In genomic region chr9:134455951-134456739, GRCh38 we compare ENCODE assay signal across 1 cellular context.
TF ChIP-seq lines count a peak whose summit lies in the region.

No MANE protein-coding gene starts in this region.

TF ChIP-seq in K562, 482 proteins besides CTCF, POLR2A, EP300 and RAD21 (continued from another document and continues in another):
- TF ChIP-seq CREB3L1 (IDR thresholded peaks at IDR 0.05; ENCODE audit: borderline replicate concordance, low read depth) (peak; percentile 84; the same call in 1 of the 2 replicates), SMAD4 (CRISPR knock-in tag; conservative IDR thresholded peaks at IDR 0.05) (no peak), E2F1 (CRISPR knock-in tag; IDR thresholded peaks at IDR 0.05) (no peak), ESRRA (IDR thresholded peaks at IDR 0.05; ENCODE audit: borderline replicate concordance, low read depth) (no peak), LARP7 (IDR thresholded peaks at IDR 0.05) (no peak), FOXP1 (CRISPR knock-in tag; IDR thresholded peaks at IDR 0.05) (no peak), CBX1 (IDR thresholded peaks at IDR 0.05; ENCODE audit: low read depth) (no peak), SRF (CRISPR knock-in tag; IDR thresholded peaks at IDR 0.05) (no peak), NR4A1 (CRISPR knock-in tag; IDR thresholded peaks at IDR 0.05) (no peak), NR4A1 (tag; IDR thresholded peaks at IDR 0.05) (no peak), ZNF316 (IDR thresholded peaks at IDR 0.05) (no peak), CREBBP (IDR thresholded peaks at IDR 0.05; ENCODE audit: low read depth, low read length) (no peak), NCOA6 (IDR thresholded peaks at IDR 0.05) (no peak), CCNT2 (IDR thresholded peaks at IDR 0.05; ENCODE audit: borderline replicate concordance, extremely low read depth, insufficient read length, low read depth, low read length) (no peak), HMGN3 (IDR thresholded peaks at IDR 0.05; ENCODE audit: borderline replicate concordance, extremely low read depth, insufficient read length, low read depth, low read length) (no peak), ILK (tag; IDR thresholded peaks at IDR 0.05; ENCODE audit: borderline replicate concordance, low read depth) (no peak), JUND (IDR thresholded peaks at IDR 0.05; ENCODE audit: borderline replicate concordance, low read depth, low read length) (peak; percentile 68; the same call in 1 of the 2 replicates), JUND (tag; IDR thresholded peaks at IDR 0.05; ENCODE audit: borderline replicate concordance, low read depth, low read length) (peak; percentile 87; the same call in 2 of the 3 replicates), SRSF9 (IDR thresholded peaks at IDR 0.05; ENCODE audit: borderline replicate concordance, low read depth, low read length) (no peak), NCOA2 (IDR thresholded peaks at IDR 0.05; ENCODE audit: partially characterized antibody in 2 of 2) (no peak), ZNF263 (CRISPR knock-in tag; IDR thresholded peaks at IDR 0.05; ENCODE audit: borderline replicate concordance) (no peak), BRF1 (IDR thresholded peaks at IDR 0.05; ENCODE audit: borderline replicate concordance, extremely low read depth, insufficient read length) (no peak), RBM39 (optimal IDR thresholded peaks at IDR 0.05; ENCODE audit: low read depth, low read length) (no peak), HNRNPUL1 (IDR thresholded peaks at IDR 0.05; ENCODE audit: low read length) (no peak), TCF3 (CRISPR knock-in tag; IDR thresholded peaks at IDR 0.05) (no peak), ATF1 (CRISPR knock-in tag; IDR thresholded peaks at IDR 0.05) (no peak), ATF1 (tag; IDR thresholded peaks at IDR 0.05) (peak; percentile 78), E2F8 (IDR thresholded peaks at IDR 0.05; ENCODE audit: low read depth, partially characterized antibody) (no peak), CBFB (CRISPR knock-in tag; IDR thresholded peaks at IDR 0.05) (no peak), HMG20A (CRISPR knock-in tag; conservative IDR thresholded peaks at IDR 0.05) (no peak), EZH2 (IDR thresholded peaks at IDR 0.05; ENCODE audit: borderline replicate concordance, low read depth, low read length) (no peak)
- TF ChIP-seq, protein P1, sequence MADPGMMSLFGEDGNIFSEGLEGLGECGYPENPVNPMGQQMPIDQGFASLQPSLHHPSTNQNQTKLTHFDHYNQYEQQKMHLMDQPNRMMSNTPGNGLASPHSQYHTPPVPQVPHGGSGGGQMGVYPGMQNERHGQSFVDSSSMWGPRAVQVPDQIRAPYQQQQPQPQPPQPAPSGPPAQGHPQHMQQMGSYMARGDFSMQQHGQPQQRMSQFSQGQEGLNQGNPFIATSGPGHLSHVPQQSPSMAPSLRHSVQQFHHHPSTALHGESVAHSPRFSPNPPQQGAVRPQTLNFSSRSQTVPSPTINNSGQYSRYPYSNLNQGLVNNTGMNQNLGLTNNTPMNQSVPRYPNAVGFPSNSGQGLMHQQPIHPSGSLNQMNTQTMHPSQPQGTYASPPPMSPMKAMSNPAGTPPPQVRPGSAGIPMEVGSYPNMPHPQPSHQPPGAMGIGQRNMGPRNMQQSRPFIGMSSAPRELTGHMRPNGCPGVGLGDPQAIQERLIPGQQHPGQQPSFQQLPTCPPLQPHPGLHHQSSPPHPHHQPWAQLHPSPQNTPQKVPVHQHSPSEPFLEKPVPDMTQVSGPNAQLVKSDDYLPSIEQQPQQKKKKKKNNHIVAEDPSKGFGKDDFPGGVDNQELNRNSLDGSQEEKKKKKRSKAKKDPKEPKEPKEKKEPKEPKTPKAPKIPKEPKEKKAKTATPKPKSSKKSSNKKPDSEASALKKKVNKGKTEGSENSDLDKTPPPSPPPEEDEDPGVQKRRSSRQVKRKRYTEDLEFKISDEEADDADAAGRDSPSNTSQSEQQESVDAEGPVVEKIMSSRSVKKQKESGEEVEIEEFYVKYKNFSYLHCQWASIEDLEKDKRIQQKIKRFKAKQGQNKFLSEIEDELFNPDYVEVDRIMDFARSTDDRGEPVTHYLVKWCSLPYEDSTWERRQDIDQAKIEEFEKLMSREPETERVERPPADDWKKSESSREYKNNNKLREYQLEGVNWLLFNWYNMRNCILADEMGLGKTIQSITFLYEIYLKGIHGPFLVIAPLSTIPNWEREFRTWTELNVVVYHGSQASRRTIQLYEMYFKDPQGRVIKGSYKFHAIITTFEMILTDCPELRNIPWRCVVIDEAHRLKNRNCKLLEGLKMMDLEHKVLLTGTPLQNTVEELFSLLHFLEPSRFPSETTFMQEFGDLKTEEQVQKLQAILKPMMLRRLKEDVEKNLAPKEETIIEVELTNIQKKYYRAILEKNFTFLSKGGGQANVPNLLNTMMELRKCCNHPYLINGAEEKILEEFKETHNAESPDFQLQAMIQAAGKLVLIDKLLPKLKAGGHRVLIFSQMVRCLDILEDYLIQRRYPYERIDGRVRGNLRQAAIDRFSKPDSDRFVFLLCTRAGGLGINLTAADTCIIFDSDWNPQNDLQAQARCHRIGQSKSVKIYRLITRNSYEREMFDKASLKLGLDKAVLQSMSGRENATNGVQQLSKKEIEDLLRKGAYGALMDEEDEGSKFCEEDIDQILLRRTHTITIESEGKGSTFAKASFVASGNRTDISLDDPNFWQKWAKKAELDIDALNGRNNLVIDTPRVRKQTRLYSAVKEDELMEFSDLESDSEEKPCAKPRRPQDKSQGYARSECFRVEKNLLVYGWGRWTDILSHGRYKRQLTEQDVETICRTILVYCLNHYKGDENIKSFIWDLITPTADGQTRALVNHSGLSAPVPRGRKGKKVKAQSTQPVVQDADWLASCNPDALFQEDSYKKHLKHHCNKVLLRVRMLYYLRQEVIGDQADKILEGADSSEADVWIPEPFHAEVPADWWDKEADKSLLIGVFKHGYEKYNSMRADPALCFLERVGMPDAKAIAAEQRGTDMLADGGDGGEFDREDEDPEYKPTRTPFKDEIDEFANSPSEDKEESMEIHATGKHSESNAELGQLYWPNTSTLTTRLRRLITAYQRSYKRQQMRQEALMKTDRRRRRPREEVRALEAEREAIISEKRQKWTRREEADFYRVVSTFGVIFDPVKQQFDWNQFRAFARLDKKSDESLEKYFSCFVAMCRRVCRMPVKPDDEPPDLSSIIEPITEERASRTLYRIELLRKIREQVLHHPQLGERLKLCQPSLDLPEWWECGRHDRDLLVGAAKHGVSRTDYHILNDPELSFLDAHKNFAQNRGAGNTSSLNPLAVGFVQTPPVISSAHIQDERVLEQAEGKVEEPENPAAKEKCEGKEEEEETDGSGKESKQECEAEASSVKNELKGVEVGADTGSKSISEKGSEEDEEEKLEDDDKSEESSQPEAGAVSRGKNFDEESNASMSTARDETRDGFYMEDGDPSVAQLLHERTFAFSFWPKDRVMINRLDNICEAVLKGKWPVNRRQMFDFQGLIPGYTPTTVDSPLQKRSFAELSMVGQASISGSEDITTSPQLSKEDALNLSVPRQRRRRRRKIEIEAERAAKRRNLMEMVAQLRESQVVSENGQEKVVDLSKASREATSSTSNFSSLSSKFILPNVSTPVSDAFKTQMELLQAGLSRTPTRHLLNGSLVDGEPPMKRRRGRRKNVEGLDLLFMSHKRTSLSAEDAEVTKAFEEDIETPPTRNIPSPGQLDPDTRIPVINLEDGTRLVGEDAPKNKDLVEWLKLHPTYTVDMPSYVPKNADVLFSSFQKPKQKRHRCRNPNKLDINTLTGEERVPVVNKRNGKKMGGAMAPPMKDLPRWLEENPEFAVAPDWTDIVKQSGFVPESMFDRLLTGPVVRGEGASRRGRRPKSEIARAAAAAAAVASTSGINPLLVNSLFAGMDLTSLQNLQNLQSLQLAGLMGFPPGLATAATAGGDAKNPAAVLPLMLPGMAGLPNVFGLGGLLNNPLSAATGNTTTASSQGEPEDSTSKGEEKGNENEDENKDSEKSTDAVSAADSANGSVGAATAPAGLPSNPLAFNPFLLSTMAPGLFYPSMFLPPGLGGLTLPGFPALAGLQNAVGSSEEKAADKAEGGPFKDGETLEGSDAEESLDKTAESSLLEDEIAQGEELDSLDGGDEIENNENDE (IDR thresholded peaks at IDR 0.05; ENCODE audit: low read depth, low read length), result no peak
- TF ChIP-seq, protein P2, sequence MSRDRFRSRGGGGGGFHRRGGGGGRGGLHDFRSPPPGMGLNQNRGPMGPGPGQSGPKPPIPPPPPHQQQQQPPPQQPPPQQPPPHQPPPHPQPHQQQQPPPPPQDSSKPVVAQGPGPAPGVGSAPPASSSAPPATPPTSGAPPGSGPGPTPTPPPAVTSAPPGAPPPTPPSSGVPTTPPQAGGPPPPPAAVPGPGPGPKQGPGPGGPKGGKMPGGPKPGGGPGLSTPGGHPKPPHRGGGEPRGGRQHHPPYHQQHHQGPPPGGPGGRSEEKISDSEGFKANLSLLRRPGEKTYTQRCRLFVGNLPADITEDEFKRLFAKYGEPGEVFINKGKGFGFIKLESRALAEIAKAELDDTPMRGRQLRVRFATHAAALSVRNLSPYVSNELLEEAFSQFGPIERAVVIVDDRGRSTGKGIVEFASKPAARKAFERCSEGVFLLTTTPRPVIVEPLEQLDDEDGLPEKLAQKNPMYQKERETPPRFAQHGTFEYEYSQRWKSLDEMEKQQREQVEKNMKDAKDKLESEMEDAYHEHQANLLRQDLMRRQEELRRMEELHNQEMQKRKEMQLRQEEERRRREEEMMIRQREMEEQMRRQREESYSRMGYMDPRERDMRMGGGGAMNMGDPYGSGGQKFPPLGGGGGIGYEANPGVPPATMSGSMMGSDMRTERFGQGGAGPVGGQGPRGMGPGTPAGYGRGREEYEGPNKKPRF (IDR thresholded peaks at IDR 0.05; ENCODE audit: low read depth, low read length), result no peak
- TF ChIP-seq, protein P3, sequence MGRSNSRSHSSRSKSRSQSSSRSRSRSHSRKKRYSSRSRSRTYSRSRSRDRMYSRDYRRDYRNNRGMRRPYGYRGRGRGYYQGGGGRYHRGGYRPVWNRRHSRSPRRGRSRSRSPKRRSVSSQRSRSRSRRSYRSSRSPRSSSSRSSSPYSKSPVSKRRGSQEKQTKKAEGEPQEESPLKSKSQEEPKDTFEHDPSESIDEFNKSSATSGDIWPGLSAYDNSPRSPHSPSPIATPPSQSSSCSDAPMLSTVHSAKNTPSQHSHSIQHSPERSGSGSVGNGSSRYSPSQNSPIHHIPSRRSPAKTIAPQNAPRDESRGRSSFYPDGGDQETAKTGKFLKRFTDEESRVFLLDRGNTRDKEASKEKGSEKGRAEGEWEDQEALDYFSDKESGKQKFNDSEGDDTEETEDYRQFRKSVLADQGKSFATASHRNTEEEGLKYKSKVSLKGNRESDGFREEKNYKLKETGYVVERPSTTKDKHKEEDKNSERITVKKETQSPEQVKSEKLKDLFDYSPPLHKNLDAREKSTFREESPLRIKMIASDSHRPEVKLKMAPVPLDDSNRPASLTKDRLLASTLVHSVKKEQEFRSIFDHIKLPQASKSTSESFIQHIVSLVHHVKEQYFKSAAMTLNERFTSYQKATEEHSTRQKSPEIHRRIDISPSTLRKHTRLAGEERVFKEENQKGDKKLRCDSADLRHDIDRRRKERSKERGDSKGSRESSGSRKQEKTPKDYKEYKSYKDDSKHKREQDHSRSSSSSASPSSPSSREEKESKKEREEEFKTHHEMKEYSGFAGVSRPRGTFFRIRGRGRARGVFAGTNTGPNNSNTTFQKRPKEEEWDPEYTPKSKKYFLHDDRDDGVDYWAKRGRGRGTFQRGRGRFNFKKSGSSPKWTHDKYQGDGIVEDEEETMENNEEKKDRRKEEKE (IDR thresholded peaks at IDR 0.05; ENCODE audit: borderline replicate concordance in 1 of 2, control insufficient read depth in 1 of 2, low read depth in 2 of 2, low read length in 1 of 2), result no peak
- TF ChIP-seq, protein P4, sequence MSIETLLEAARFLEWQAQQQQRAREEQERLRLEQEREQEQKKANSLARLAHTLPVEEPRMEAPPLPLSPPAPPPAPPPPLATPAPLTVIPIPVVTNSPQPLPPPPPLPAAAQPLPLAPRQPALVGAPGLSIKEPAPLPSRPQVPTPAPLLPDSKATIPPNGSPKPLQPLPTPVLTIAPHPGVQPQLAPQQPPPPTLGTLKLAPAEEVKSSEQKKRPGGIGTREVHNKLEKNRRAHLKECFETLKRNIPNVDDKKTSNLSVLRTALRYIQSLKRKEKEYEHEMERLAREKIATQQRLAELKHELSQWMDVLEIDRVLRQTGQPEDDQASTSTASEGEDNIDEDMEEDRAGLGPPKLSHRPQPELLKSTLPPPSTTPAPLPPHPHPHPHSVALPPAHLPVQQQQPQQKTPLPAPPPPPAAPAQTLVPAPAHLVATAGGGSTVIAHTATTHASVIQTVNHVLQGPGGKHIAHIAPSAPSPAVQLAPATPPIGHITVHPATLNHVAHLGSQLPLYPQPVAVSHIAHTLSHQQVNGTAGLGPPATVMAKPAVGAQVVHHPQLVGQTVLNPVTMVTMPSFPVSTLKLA (conservative IDR thresholded peaks at IDR 0.05), result no peak
